Comparison of ENCODE assay signal across 8 cellular contexts in the genomic region with DNA sequence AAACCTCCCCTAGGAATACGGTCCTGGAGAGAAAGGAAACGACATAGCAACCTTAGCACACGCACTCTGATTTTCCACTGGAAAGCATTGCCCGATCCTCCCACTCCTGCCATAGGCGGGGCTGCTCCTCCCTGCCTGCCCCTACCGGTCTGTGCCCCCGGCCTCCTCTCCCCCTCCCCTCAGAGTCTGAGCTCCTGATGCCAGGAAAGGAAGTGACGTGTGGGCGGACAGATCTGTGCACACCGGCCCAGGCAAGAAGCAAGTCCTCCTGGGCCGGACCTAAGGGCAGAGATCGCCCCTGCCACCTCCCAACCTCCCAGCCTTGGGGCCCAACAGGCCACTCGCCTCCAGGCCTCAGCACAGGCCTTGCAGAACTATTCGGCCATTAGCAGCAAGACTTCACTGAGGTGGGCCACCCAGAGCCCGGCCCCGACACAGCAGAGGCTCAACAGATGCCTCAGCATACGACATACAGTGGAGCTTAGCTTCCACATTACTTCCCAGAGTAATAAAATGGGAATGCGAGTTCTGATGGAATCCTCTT. TPM values are rescaled to one million over a fixed set of nuclear protein-coding genes. Genes with fewer than 3 reads are reported as not detected.
A peak's percentile ranks its signal among the peaks of the same experiment; 100 is the strongest.
DNase-seq lines count a peak whose midpoint lies in the region; ATAC-seq, FAIRE-seq and TF ChIP-seq lines count a peak whose summit lies in the region.

No MANE protein-coding gene starts in this region.

- TF ChIP-seq CTCF in WTC11 (IDR thresholded peaks at IDR 0.05), result no peak
- no peak for TF ChIP-seq CTCF in glutamatergic neuron (IDR thresholded peaks at IDR 0.05; ENCODE audit: partially characterized antibody, unreplicated experiment)
- no peak for TF ChIP-seq CTCF in pancreas (IDR thresholded peaks at IDR 0.05)

- ATAC-seq in WTC11, result peak; percentile 54
- ATAC-seq in pancreas, result no peak
- ATAC-seq in HG02970 (IDR thresholded peaks at IDR 0.05; ENCODE audit: low FRiP score, unreplicated experiment), result no peak
- ATAC-seq in HG03520 (IDR thresholded peaks at IDR 0.05; ENCODE audit: unreplicated experiment), result no peak
- ATAC-seq in HG03095 (IDR thresholded peaks at IDR 0.05; ENCODE audit: unreplicated experiment), result no peak

- 79 to 81% methylated on average over 16 to 18 of the region's 18 CpGs for WGBS in pancreas, 2 donors

- H3K4me3 ChIP-seq in pancreas, result no peak overlapping the region

- DNase-seq in Daoy (ENCODE audit: low read depth) (peak; percentile 29), WTC11 (ENCODE audit: low spot score) (no peak), glutamatergic neuron (no peak), pancreas (peak in 5 of 6 donors; percentile 2 to 46 (median 15)), hippocampal formation (lab: John Stamatoyannopoulos, UW) (no peak)

- peaks cover 5% of the 10 kb centered on the region; the same call in 1 of the 2 replicates for H3K36me3 Mint-ChIP-seq in WTC11
- H3K36me3 Mint-ChIP-seq in glutamatergic neuron (ENCODE audit: unreplicated experiment), result no peaks in the 10 kb centered on the region

- no peaks in the 10 kb centered on the region for H3K27me3 Mint-ChIP-seq in WTC11 (ENCODE audit: low read depth)
- H3K27me3 Mint-ChIP-seq in glutamatergic neuron (ENCODE audit: unreplicated experiment), result no peaks in the 10 kb centered on the region

- H3K27ac Mint-ChIP-seq in WTC11 (peak overlapping the region; percentile 78), glutamatergic neuron (ENCODE audit: unreplicated experiment) (peak overlapping the region; percentile 64)

- no peak for FAIRE-seq in pancreas (lab: Jason Lieb, UNC)

- H3K4me1 ChIP-seq in pancreas, result peaks cover under 1 to 10% (median 2%) of the 10 kb centered on the region in 3 donors

- H3K27me3 ChIP-seq in pancreas, result no peaks in the 10 kb centered on the region

- POLR2A ChIA-PET in WTC11 (lab: Charles Lee), result no interaction called here

- H3K36me3 ChIP-seq in pancreas, result peaks cover 0 to 15% (median 5%) of the 10 kb centered on the region in 3 donors

- H3K9me3 ChIP-seq in pancreas, result no peaks in the 10 kb centered on the region

- no peak overlapping the region for H3K4me3 Mint-ChIP-seq in WTC11
- H3K4me3 Mint-ChIP-seq in glutamatergic neuron (ENCODE audit: unreplicated experiment), result peak overlapping the region; percentile 25

- intact Hi-C loops in pancreas (cut with DNase I), result no loop called here

- H3K4me1 Mint-ChIP-seq in WTC11 (peaks cover 24% of the 10 kb centered on the region), glutamatergic neuron (ENCODE audit: low read depth, unreplicated experiment) (peaks cover 19% of the 10 kb centered on the region)

- CTCF ChIA-PET in WTC11 (lab: Charles Lee), result interaction anchor here (0.5 to 2.6 kb wide), 8 partner anchors 9 to 328 kb away, joined by 3 to 17 read pairs (median 4); no protein-coding TSS in a partner anchor

- no peaks in the 10 kb centered on the region for H3K9me3 Mint-ChIP-seq in WTC11
- no peaks in the 10 kb centered on the region for H3K9me3 Mint-ChIP-seq in glutamatergic neuron (ENCODE audit: unreplicated experiment)

- peak overlapping the region in 1 of 4 donors; percentile 11 for H3K27ac ChIP-seq in pancreas

TF ChIP-seq in WTC11, 78 proteins besides CTCF, POLR2A, EP300 and RAD21:
- TF ChIP-seq SP1 (CRISPR knock-in tag; conservative IDR thresholded peaks at IDR 0.05), result 0 out of 2 replicates have a peak, but pooled peaks have one; percentile 19
- TF ChIP-seq ZNF138 (CRISPR knock-in tag; conservative IDR thresholded peaks at IDR 0.05), result no peak
- TF ChIP-seq, protein P1, sequence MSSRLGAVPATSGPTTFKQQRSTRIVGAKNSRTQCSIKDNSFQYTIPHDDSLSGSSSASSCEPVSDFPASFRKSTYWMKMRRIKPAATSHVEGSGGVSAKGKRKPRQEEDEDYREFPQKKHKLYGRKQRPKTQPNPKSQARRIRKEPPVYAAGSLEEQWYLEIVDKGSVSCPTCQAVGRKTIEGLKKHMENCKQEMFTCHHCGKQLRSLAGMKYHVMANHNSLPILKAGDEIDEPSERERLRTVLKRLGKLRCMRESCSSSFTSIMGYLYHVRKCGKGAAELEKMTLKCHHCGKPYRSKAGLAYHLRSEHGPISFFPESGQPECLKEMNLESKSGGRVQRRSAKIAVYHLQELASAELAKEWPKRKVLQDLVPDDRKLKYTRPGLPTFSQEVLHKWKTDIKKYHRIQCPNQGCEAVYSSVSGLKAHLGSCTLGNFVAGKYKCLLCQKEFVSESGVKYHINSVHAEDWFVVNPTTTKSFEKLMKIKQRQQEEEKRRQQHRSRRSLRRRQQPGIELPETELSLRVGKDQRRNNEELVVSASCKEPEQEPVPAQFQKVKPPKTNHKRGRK (CRISPR knock-in tag; IDR thresholded peaks at IDR 0.05; ENCODE audit: borderline replicate concordance), result 0 out of 2 replicates have a peak, but pooled peaks have one; percentile 45
- TF ChIP-seq, protein P2, sequence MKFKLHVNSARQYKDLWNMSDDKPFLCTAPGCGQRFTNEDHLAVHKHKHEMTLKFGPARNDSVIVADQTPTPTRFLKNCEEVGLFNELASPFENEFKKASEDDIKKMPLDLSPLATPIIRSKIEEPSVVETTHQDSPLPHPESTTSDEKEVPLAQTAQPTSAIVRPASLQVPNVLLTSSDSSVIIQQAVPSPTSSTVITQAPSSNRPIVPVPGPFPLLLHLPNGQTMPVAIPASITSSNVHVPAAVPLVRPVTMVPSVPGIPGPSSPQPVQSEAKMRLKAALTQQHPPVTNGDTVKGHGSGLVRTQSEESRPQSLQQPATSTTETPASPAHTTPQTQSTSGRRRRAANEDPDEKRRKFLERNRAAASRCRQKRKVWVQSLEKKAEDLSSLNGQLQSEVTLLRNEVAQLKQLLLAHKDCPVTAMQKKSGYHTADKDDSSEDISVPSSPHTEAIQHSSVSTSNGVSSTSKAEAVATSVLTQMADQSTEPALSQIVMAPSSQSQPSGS (CRISPR knock-in tag; IDR thresholded peaks at IDR 0.05; ENCODE audit: borderline replicate concordance, low read depth), result no peak
- TF ChIP-seq, protein P3, sequence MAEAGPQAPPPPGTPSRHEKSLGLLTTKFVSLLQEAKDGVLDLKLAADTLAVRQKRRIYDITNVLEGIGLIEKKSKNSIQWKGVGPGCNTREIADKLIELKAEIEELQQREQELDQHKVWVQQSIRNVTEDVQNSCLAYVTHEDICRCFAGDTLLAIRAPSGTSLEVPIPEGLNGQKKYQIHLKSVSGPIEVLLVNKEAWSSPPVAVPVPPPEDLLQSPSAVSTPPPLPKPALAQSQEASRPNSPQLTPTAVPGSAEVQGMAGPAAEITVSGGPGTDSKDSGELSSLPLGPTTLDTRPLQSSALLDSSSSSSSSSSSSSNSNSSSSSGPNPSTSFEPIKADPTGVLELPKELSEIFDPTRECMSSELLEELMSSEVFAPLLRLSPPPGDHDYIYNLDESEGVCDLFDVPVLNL (CRISPR knock-in tag; IDR thresholded peaks at IDR 0.05; ENCODE audit: borderline replicate concordance, low read depth), result 0 out of 2 replicates have a peak, but pooled peaks have one; percentile 42
- no peak for TF ChIP-seq GTF2I (CRISPR knock-in tag; conservative IDR thresholded peaks at IDR 0.05)
TF ChIP-seq in WTC11: peak in this region for 3.

RNA-seq across cellular contexts. Expression of a gene that starts 7.2 kb away (rescaled TPM):
- total RNA-seq in Daoy (2014; rRNA removed; shearing (Covaris generic)), result 18.2 and 19.9 TPM in 2 replicates
- total RNA-seq in WTC11 (2021) (35.6 to 41.3 TPM (median 37.7 TPM) in 3 replicates), glutamatergic neuron (ENCODE audit: unreplicated experiment) (29.4 TPM), pancreas (10 to 100 TPM; 15.6 to 33.2 (median 19.3) TPM)
- 10 to 100 TPM; 26.2 to 28.1 TPM for polyA plus RNA-seq in pancreas

RNA-seq across cellular contexts. Expression of a gene that starts 30.9 kb away (rescaled TPM):
- total RNA-seq in Daoy (2014; rRNA removed; shearing (Covaris generic)), result 36.1 and 64.4 TPM in 2 replicates
- total RNA-seq in WTC11 (2021), result 30.0 to 34.5 TPM (median 32.8 TPM) in 3 replicates
- total RNA-seq in glutamatergic neuron (ENCODE audit: unreplicated experiment), result 55.8 TPM
- total RNA-seq in pancreas, result 10 to 100 TPM in 1 of 6 donors, 1 to 10 TPM in 5; 4.3 to 11.0 (median 7.0) TPM
- polyA plus RNA-seq in pancreas, result 10 to 100 TPM; 15.7 to 20.4 TPM

RNA-seq across cellular contexts. Expression of a gene that starts 57.0 kb away (rescaled TPM):
- 1.4 and 2.8 TPM in 2 replicates for total RNA-seq in Daoy (2014; rRNA removed; shearing (Covaris generic))
- total RNA-seq in WTC11 (2021) (113 to 121 TPM (median 120 TPM) in 3 replicates), glutamatergic neuron (ENCODE audit: unreplicated experiment) (336 TPM), pancreas (100 to 1,000 TPM in 1 of 6 donors, 10 to 100 TPM in 5; 53.5 to 114 (median 89.4) TPM)
- 100 to 1,000 TPM in 1 of 2 donors, 10 to 100 TPM in 1; 77.4 to 121 TPM for polyA plus RNA-seq in pancreas

Comparison
In these comparisons a context has a peak if more than half of its experiments do, and no peak if none do; other contexts are left out.
1. DNase-seq: peak in Daoy (single experiment) and pancreas (5 of 6); none in WTC11 (single experiment), glutamatergic neuron (single experiment) and hippocampal formation (0 of 2).
2. RNA of a gene that starts 57.0 kb away (total RNA-seq): 336 TPM in glutamatergic neuron (single experiment), 113 to 121 TPM in WTC11 and 53.5 to 114 TPM in pancreas; 1.4 to 2.8 TPM in Daoy; every median in the first group is over 10 times any median in the second.